10 cellular contexts compared by ENCODE assay signal in genomic region chr10:72567884-72568283, GRCh38. TPM values are rescaled to one million over a fixed set of nuclear protein-coding genes. Genes with fewer than 3 reads are reported as not detected.
DNase-seq lines count a peak whose midpoint lies in the region; ATAC-seq and TF ChIP-seq lines count a peak whose summit lies in the region.
"Had no signal": no experiment of that assay in that cellular context is flagged by ENCODE, and none has a peak within 500 bp of the region (broad histone marks: within the 10 kb centered on the region; RNA-seq: fewer than 3 reads in every experiment).

No MANE protein-coding gene starts in this region.

- no peak overlapping the region for H3K9ac ChIP-seq in neural progenitor cell

- peaks cover 3% of the 10 kb centered on the region for H4K20me1 ChIP-seq in neural progenitor cell (ENCODE audit: low read depth)

- no peaks in the 10 kb centered on the region for H3K27me3 ChIP-seq in GM06990 (replicated peaks; ENCODE audit: control insufficient read depth, insufficient read depth, low read length)
- H3K27me3 ChIP-seq in neural progenitor cell = no peaks in the 10 kb centered on the region

- no peak overlapping the region for H2AFZ ChIP-seq in neural progenitor cell (replicated peaks)

- H3K36me3 Mint-ChIP-seq in neural progenitor cell = peaks cover 12% of the 10 kb centered on the region

- TF ChIP-seq CTCF in GM06990 (IDR thresholded peaks at IDR 0.05; ENCODE audit: insufficient read depth, low read length, poor library complexity, severe bottlenecking) (peak; percentile 45), choroid plexus epithelial cell (conservative IDR thresholded peaks at IDR 0.05; ENCODE audit: low read depth, low read length) (peak; percentile 58), neural progenitor cell (IDR thresholded peaks at IDR 0.05) (peak; percentile 71)

- H3K4me3 ChIP-seq in GM06990 (replicated peaks; ENCODE audit: low read depth, low read length) (no peak overlapping the region), choroid plexus epithelial cell (ENCODE audit: low read depth, low read length) (no peak overlapping the region), neural progenitor cell (no peak overlapping the region)

- TF ChIP-seq POLR2A in GM18505 (IDR thresholded peaks at IDR 0.05; ENCODE audit: borderline replicate concordance, extremely low read depth, insufficient read depth, insufficient read length) = no peak

- DNase-seq in GM06990 (ENCODE audit: extremely low read depth, insufficient read length) (no peak), M059J (ENCODE audit: low read depth) (peak; percentile 45), choroid plexus epithelial cell (ENCODE audit: low read depth) (peak; percentile 35), neural progenitor cell (ENCODE audit: low spot score) (peak; percentile 33)
- no peak for DNase-seq in stimulated activated naive CD4-positive, alpha-beta T cell (lab: John Stamatoyannopoulos, UW)
- DNase-seq: activated CD4-positive, alpha-beta T cell treated with anti-CD3 and anti-CD28 coated beads for 36 hours had no signal

- no peaks in the 10 kb centered on the region for H3K9me3 Mint-ChIP-seq in neural progenitor cell
- H3K9me3 Mint-ChIP-seq: stimulated activated memory B cell treated with anti-CD40 and anti-IgM and Interleukin-4, amounts not matched to agents 10 μg/mL and 1 μg/mL and 100 μg/mL, for 72 hours had no signal

- no peaks in the 10 kb centered on the region for H3K4me1 ChIP-seq in neural progenitor cell

- H3K4me2 ChIP-seq in neural progenitor cell = no peak overlapping the region

- peaks cover 2% of the 10 kb centered on the region for H3K27me3 Mint-ChIP-seq in neural progenitor cell (ENCODE audit: insufficient read depth, low read depth)
- H3K27me3 Mint-ChIP-seq: activated CD4-positive, alpha-beta T cell treated with anti-CD3 and anti-CD28 coated beads for 36 hours; stimulated activated memory B cell treated with anti-CD40 and anti-IgM and Interleukin-4, amounts not matched to agents 10 μg/mL and 1 μg/mL and 100 μg/mL, for 72 hours had no signal

- no peaks in the 10 kb centered on the region for H3K36me3 ChIP-seq in GM06990 (ENCODE audit: control insufficient read depth, insufficient read depth, low read length)
- no peaks in the 10 kb centered on the region for H3K36me3 ChIP-seq in neural progenitor cell

- peaks cover 5% of the 10 kb centered on the region for H3F3A ChIP-seq in neural progenitor cell (ENCODE audit: low read depth)

- H3K79me2 ChIP-seq in neural progenitor cell (ENCODE audit: low read depth) = peaks cover 12% of the 10 kb centered on the region

- no peak overlapping the region for H3K27ac Mint-ChIP-seq in neural progenitor cell
- H3K27ac Mint-ChIP-seq: activated CD4-positive, alpha-beta T cell treated with anti-CD3 and anti-CD28 coated beads for 36 hours; stimulated activated memory B cell treated with anti-CD40 and anti-IgM and Interleukin-4, amounts not matched to agents 10 μg/mL and 1 μg/mL and 100 μg/mL, for 72 hours had no signal

- ATAC-seq in HG03442 (IDR thresholded peaks at IDR 0.05; ENCODE audit: unreplicated experiment) (no peak), GM19328 (IDR thresholded peaks at IDR 0.05; ENCODE audit: unreplicated experiment) (no peak), GM18505 (IDR thresholded peaks at IDR 0.05; ENCODE audit: unreplicated experiment) (no peak)
- ATAC-seq: activated CD4-positive, alpha-beta T cell treated with anti-CD3 and anti-CD28 coated beads for 36 hours; stimulated activated memory B cell treated with anti-CD40 and anti-IgM and Interleukin-4, amounts not matched to agents 10 μg/mL and 1 μg/mL and 100 μg/mL, for 72 hours had no signal

- H3K4me1 Mint-ChIP-seq in neural progenitor cell = no peaks in the 10 kb centered on the region

- no peaks in the 10 kb centered on the region for H3K9me3 ChIP-seq in neural progenitor cell (ENCODE audit: low read depth)

- H3K27ac ChIP-seq in neural progenitor cell = no peak overlapping the region

- H3K4me3 Mint-ChIP-seq in neural progenitor cell = no peak overlapping the region
- H3K4me3 Mint-ChIP-seq: activated CD4-positive, alpha-beta T cell treated with anti-CD3 and anti-CD28 coated beads for 36 hours; stimulated activated memory B cell treated with anti-CD40 and anti-IgM and Interleukin-4, amounts not matched to agents 10 μg/mL and 1 μg/mL and 100 μg/mL, for 72 hours had no signal

RNA-seq across cellular contexts. Expression of gene MICU1, which starts 58.0 kb away (rescaled TPM):
- total RNA-seq in M059J (2014; rRNA removed; shearing (Covaris generic)) = 49.4 and 53.7 TPM in 2 replicates
- total RNA-seq in neural progenitor cell (ENCODE audit: low replicate concordance) = 47.0 and 79.8 TPM in 2 replicates

Comparison
In these comparisons a context has a peak if more than half of its experiments do, and no peak if none do; other contexts are left out.
1. DNase-seq: peak in M059J (single experiment), choroid plexus epithelial cell (single experiment) and neural progenitor cell (single experiment); none in GM06990 (single experiment) and stimulated activated naive CD4-positive, alpha-beta T cell (0 of 6).
2. Peak in every context shown above with its lines, with median percentiles within 50 percentile points of each other: CTCF ChIP-seq.